ENCODE assay signal across 23 cellular contexts in the genomic region with DNA sequence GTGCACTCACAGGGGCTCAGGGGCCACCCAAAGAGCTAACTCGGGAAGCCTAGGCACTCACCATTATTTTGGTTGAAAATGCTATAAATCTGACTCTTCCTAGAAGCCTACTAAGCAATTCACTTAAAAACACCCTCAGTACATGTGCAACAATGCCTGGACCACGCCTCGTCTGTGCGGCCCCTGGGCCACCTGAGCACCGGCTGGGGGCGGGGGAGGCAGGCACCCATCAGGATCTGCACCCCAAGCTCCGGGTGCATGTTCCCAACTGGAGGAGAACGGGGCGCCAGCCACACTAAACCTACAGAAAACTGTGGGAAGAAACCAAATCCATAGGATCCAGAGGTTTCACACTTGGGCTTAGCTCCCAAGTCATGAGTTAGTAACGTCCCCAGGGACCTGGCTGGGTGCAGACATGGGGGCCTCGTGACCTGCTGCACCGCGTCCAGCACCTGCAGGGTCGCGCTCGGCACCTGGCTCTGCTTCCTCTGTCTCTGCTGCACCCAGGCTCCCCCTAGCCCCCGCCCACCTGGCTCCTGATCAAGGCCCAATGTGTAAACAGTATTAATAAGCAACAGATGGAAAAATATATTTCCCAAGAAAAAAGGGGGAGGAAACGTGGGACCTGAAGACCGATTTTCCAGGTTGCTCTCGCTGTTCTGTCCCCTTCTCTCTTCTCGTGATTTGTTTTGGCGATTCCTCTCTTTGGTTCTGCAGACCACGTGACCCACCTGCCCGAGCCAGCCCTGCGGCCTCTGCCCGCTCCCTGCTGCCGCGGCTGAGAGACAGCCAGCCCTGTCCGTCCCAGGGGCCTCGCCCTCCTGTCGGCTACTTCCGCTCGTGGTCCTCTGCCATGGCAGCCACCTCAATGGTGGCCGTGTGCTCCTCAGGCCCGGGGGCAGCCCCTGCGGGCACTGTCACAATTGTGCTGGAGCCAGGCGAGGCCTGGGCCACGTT. TPM values are rescaled to one million over a fixed set of nuclear protein-coding genes. Genes with fewer than 3 reads are reported as not detected.
DNase-seq lines count a peak whose midpoint lies in the region; ATAC-seq and TF ChIP-seq lines count a peak whose summit lies in the region.
"Had no signal": no experiment of that assay in that cellular context is flagged by ENCODE, and none has a peak within 500 bp of the region (broad histone marks: within the 10 kb centered on the region; RNA-seq: fewer than 3 reads in every experiment).

No MANE protein-coding gene starts in this region.

- H3K27ac ChIP-seq in effector memory CD4-positive, alpha-beta T cell (ENCODE audit: insufficient read depth, low read length, poor library complexity, severe bottlenecking), result no peak overlapping the region
- H3K27ac ChIP-seq: coronary artery had no signal

- no peak overlapping the region for H3K27ac Mint-ChIP-seq in chondrocyte (ENCODE audit: unreplicated experiment)
- H3K27ac Mint-ChIP-seq: activated CD8-positive, alpha-beta T cell treated with anti-CD3 and anti-CD28 coated beads for 36 hours; activated T-cell treated with anti-CD3 and anti-CD28 coated beads, Interleukin-2, amount 50 U/mL, for 24 hours; IgD-negative memory B cell; natural killer cell treated with Interleukin-12 subunit alpha and Interleukin-12 subunit beta and Interleukin-15 and Interleukin-18, amount 100 ng/mL, for 72 hours; progenitor cell of endocrine pancreas had no signal

- no peak for TF ChIP-seq CTCF in chondrocyte (IDR thresholded peaks at IDR 0.05)

- peaks cover 17% of the 10 kb centered on the region for H3K36me3 Mint-ChIP-seq in chondrocyte (ENCODE audit: low read depth)
- H3K36me3 Mint-ChIP-seq: IgD-negative memory B cell; natural killer cell treated with Interleukin-12 subunit alpha and Interleukin-12 subunit beta and Interleukin-15 and Interleukin-18, amount 100 ng/mL, for 72 hours had no signal

- H3K4me3 ChIP-seq in effector memory CD4-positive, alpha-beta T cell (ENCODE audit: insufficient read depth, low read depth, low read length, poor library complexity, severe bottlenecking), result no peak overlapping the region
- H3K4me3 ChIP-seq: coronary artery, MG63 had no signal

- no peaks in the 10 kb centered on the region for H3K9me3 ChIP-seq in effector memory CD4-positive, alpha-beta T cell (ENCODE audit: control insufficient read depth, low read length)
- H3K9me3 ChIP-seq: MG63 had no signal

- DNase-seq in Right ventricle myocardium superior (peak; percentile 29), left ventricle myocardium superior (no peak), chondrocyte (ENCODE audit: low spot score) (peak; percentile 85), SKM-1 (lab: John Stamatoyannopoulos, UW; ENCODE audit: unreplicated experiment) (no peak), dedifferentiated amniotic fluid mesenchymal stem cell (ENCODE audit: extremely low spot score) (no peak)
- DNase-seq in effector memory CD4-positive, alpha-beta T cell, result no peak
- DNase-seq: activated CD8-positive, alpha-beta T cell treated with anti-CD3 and anti-CD28 coated beads for 36 hours; activated T-cell treated with anti-CD3 and anti-CD28 coated beads, Interleukin-2, amount 50 U/mL, for 24 hours; AML-193; GDM1; HCEC 1CT; left cardiac atrium; MG63; NCI-H526 treated with DMSO at 0.1 percent for 48 hours; SW 1271; trophoblast cell had no signal

- H3K36me3 ChIP-seq in effector memory CD4-positive, alpha-beta T cell (ENCODE audit: control insufficient read depth, insufficient read depth, low read length), result peaks cover 44% of the 10 kb centered on the region

- H3K27me3 ChIP-seq in effector memory CD4-positive, alpha-beta T cell (replicated peaks; ENCODE audit: control insufficient read depth, insufficient read depth, low read length, poor library complexity, severe bottlenecking), result no peaks in the 10 kb centered on the region
- H3K27me3 ChIP-seq: MG63 had no signal

- no peak for ATAC-seq in Right ventricle myocardium superior (ENCODE audit: poor library complexity)
- ATAC-seq in left ventricle myocardium superior, result no peak
- ATAC-seq: activated CD8-positive, alpha-beta T cell treated with anti-CD3 and anti-CD28 coated beads for 36 hours; Right ventricle myocardium inferior had no signal

- no peak overlapping the region for H3K4me3 Mint-ChIP-seq in chondrocyte (ENCODE audit: unreplicated experiment)
- H3K4me3 Mint-ChIP-seq: activated CD8-positive, alpha-beta T cell treated with anti-CD3 and anti-CD28 coated beads for 36 hours; activated T-cell treated with anti-CD3 and anti-CD28 coated beads, Interleukin-2, amount 50 U/mL, for 24 hours; IgD-negative memory B cell; natural killer cell treated with Interleukin-12 subunit alpha and Interleukin-12 subunit beta and Interleukin-15 and Interleukin-18, amount 100 ng/mL, for 72 hours had no signal

- intact Hi-C loops in Right ventricle myocardium superior (cut with DNase I), result no loop called here
- intact Hi-C loops in left ventricle myocardium superior (cut with micrococcal nuclease), result no loop called here

- no peaks in the 10 kb centered on the region for H3K9me3 Mint-ChIP-seq in chondrocyte (ENCODE audit: low read depth)
- H3K9me3 Mint-ChIP-seq: activated CD8-positive, alpha-beta T cell treated with anti-CD3 and anti-CD28 coated beads for 36 hours; activated T-cell treated with anti-CD3 and anti-CD28 coated beads, Interleukin-2, amount 50 U/mL, for 24 hours; IgD-negative memory B cell; natural killer cell treated with Interleukin-12 subunit alpha and Interleukin-12 subunit beta and Interleukin-15 and Interleukin-18, amount 100 ng/mL, for 72 hours had no signal

- H3K27me3 Mint-ChIP-seq in chondrocyte (ENCODE audit: low read depth), result no peaks in the 10 kb centered on the region
- H3K27me3 Mint-ChIP-seq: activated CD8-positive, alpha-beta T cell treated with anti-CD3 and anti-CD28 coated beads for 36 hours; activated T-cell treated with anti-CD3 and anti-CD28 coated beads, Interleukin-2, amount 50 U/mL, for 24 hours; IgD-negative memory B cell; natural killer cell treated with Interleukin-12 subunit alpha and Interleukin-12 subunit beta and Interleukin-15 and Interleukin-18, amount 100 ng/mL, for 72 hours; progenitor cell of endocrine pancreas had no signal

- peaks cover 4% of the 10 kb centered on the region for H3K4me1 ChIP-seq in effector memory CD4-positive, alpha-beta T cell (ENCODE audit: control insufficient read depth, insufficient read depth, low read length, poor library complexity, severe bottlenecking)

- H3K4me1 Mint-ChIP-seq in chondrocyte (ENCODE audit: low read depth), result no peaks in the 10 kb centered on the region

RNA-seq across cellular contexts. Expression of gene HELZ2, which starts 15.5 kb away (rescaled TPM):
- total RNA-seq in Right ventricle myocardium superior (9.7 TPM), left ventricle myocardium superior (13.2 TPM), chondrocyte (13.6 to 18.1 TPM (median 14.9 TPM) in 3 replicates)

RNA-seq across cellular contexts. Expression of gene FNDC11, which starts 35.6 kb away (rescaled TPM):
- total RNA-seq in Right ventricle myocardium superior (0.11 TPM), left ventricle myocardium superior (0.15 TPM), chondrocyte (0.25 to 0.38 TPM in 2 of 3 replicates, not detected in the other)

RNA-seq across cellular contexts. Expression of gene GMEB2, which starts 37.4 kb away (rescaled TPM):
- total RNA-seq in Right ventricle myocardium superior, result 5.5 TPM
- 5.9 TPM for total RNA-seq in left ventricle myocardium superior
- total RNA-seq in chondrocyte, result 7.8 to 8.5 TPM (median 7.9 TPM) in 3 replicates

RNA-seq across cellular contexts. Expression of gene SRMS, which starts 42.0 kb away (rescaled TPM):
- total RNA-seq in Right ventricle myocardium superior, result not detected
- total RNA-seq in left ventricle myocardium superior, result not detected
- total RNA-seq in chondrocyte, result not detected in 3 replicates
- total RNA-seq: A172; activated CD8-positive, alpha-beta T cell treated with anti-CD3 and anti-CD28 coated beads for 36 hours; left cardiac atrium; mesenteric fat pad; natural killer cell treated with Interleukin-12 subunit alpha and Interleukin-12 subunit beta and Interleukin-15 and Interleukin-18, amount 100 ng/mL, for 72 hours; progenitor cell of endocrine pancreas; Right ventricle myocardium inferior had no signal

RNA-seq across cellular contexts. Expression of gene PTK6, which starts 52.4 kb away (rescaled TPM):
- total RNA-seq in Right ventricle myocardium superior, result 0.13 TPM
- not detected for total RNA-seq in left ventricle myocardium superior
- not detected in 3 replicates for total RNA-seq in chondrocyte

Comparison
In these comparisons a context has a peak if more than half of its experiments do, and no peak if none do; other contexts are left out.
1. DNase-seq: peak in Right ventricle myocardium superior (single experiment) and chondrocyte (single experiment); none in left ventricle myocardium superior (single experiment), effector memory CD4-positive, alpha-beta T cell (0 of 3), SKM-1 (single experiment) and dedifferentiated amniotic fluid mesenchymal stem cell (single experiment).